In the genomic region with DNA sequence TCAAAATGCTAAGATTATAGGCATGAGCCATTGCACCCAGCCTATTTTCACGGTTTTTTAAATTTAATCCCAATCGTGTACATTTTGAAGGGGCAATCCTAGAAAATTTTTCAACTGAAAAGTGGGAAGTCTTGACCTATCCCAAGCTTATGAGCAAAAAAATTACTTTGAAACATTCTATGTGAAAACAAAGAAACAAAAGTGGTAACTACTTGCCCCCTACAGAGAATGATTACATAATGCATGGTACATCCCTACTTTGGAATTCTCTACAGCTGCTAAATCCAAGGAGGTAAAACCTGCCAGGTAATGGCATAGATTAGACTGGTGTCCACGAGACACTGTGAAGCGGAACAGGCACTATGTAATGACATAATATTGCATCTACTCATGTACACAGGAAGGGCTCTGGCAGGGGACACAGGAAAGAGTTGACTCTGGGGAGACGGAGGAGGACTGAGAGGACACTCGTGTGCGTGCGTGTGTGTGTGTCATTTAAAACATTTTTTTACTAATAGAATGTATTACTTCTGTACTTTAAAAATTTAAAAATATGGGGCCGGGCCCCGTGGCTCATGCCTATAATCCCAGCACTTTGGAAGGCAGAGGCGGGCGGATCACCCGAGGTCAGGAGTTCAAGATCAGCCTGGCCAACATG, we compare ENCODE assay signal across 25 cellular contexts. TPM values are rescaled to one million over a fixed set of nuclear protein-coding genes. Genes with fewer than 3 reads are reported as not detected.
"Had no signal": no experiment of that assay in that cellular context is flagged by ENCODE, and none has a peak within 500 bp of the region (broad histone marks: within the 10 kb centered on the region; RNA-seq: fewer than 3 reads in every experiment).

No MANE protein-coding gene starts in this region.

- H3K36me3 ChIP-seq: brain microvascular endothelial cell, cardiac muscle cell, Peyer's patch had no signal

- H3K36me3 Mint-ChIP-seq: activated CD4-positive, alpha-beta memory T cell treated with anti-CD3 and anti-CD28 coated beads for 36 hours; activated naive CD8-positive, alpha-beta T cell had no signal

- H3K27me3 Mint-ChIP-seq: activated naive CD8-positive, alpha-beta T cell had no signal

- ATAC-seq: activated T-helper 17 cell treated with anti-CD3 and anti-CD28 coated beads, Interleukin-2, amount 50 U/mL, for 72 hours had no signal

- H3K4me3 Mint-ChIP-seq: activated CD4-positive, alpha-beta memory T cell treated with anti-CD3 and anti-CD28 coated beads for 36 hours; activated CD4-positive, alpha-beta T cell treated with anti-CD3 and anti-CD28 coated beads, Interleukin-2, amount 10 ng/mL, durations not matched to agents 7 days and 5 days; activated naive CD4-positive, alpha-beta T cell treated with anti-CD3 and anti-CD28 coated beads for 36 hours; activated naive CD8-positive, alpha-beta T cell; activated T-helper 17 cell treated with anti-CD3 and anti-CD28 coated beads, Interleukin-2, amount 50 U/mL, for 72 hours had no signal

- H3K27ac Mint-ChIP-seq: activated CD4-positive, alpha-beta memory T cell treated with anti-CD3 and anti-CD28 coated beads for 36 hours; activated CD4-positive, alpha-beta T cell treated with anti-CD3 and anti-CD28 coated beads, Interleukin-2, amount 10 ng/mL, durations not matched to agents 7 days and 5 days; activated naive CD4-positive, alpha-beta T cell treated with anti-CD3 and anti-CD28 coated beads for 36 hours; activated naive CD8-positive, alpha-beta T cell had no signal

- H3K4me3 ChIP-seq: cardiac muscle cell, Peyer's patch had no signal

- H3K4me1 ChIP-seq: Peyer's patch had no signal

- H3K27me3 ChIP-seq: cardiac muscle cell, Peyer's patch had no signal

- H3K9me3 ChIP-seq: Peyer's patch had no signal

- H3K9me3 Mint-ChIP-seq: activated CD4-positive, alpha-beta memory T cell treated with anti-CD3 and anti-CD28 coated beads for 36 hours; activated CD4-positive, alpha-beta T cell treated with anti-CD3 and anti-CD28 coated beads, Interleukin-2, amount 10 ng/mL, durations not matched to agents 7 days and 5 days; activated naive CD4-positive, alpha-beta T cell treated with anti-CD3 and anti-CD28 coated beads for 36 hours; activated T-helper 17 cell treated with anti-CD3 and anti-CD28 coated beads, Interleukin-2, amount 50 U/mL, for 72 hours had no signal

- H3K27ac ChIP-seq: brain microvascular endothelial cell, cardiac muscle cell, Peyer's patch, RWPE1, VCaP had no signal

- DNase-seq: activated CD4-positive, alpha-beta memory T cell treated with anti-CD3 and anti-CD28 coated beads for 36 hours; activated CD4-positive, alpha-beta T cell treated with anti-CD3 and anti-CD28 coated beads, Interleukin-2, amount 10 ng/mL, durations not matched to agents 7 days and 5 days; activated CD4-positive, CD25-positive, alpha-beta regulatory T cell; activated CD8-positive, alpha-beta memory T cell treated with anti-CD3 and anti-CD28 coated beads for 24 hours; activated gamma-delta T cell; activated naive CD4-positive, alpha-beta T cell treated with anti-CD3 and anti-CD28 coated beads for 36 hours; activated T-cell treated with anti-CD3 and anti-CD28 coated beads, Interleukin-2, amount 50 U/mL, for 48 hours; brain microvascular endothelial cell; cerebellar nuclear complex; Kasumi-1; KBM-7; NCI-H1105 treated with DMSO at 0.1 percent for 48 hours; NCI-H1436 treated with DMSO at 0.1 percent for 48 hours; NCI-H187; NCI-H2081; NCI-H510A treated with DMSO at 0.1 percent for 48 hours; SHP77 treated with DMSO at 0.1 percent for 48 hours; T-helper 1 cell had no signal

RNA-seq across cellular contexts. Expression of gene ASGR2, which starts 15.7 kb away (rescaled TPM):
- total RNA-seq: activated CD4-positive, alpha-beta memory T cell treated with anti-CD3 and anti-CD28 coated beads for 36 hours; activated CD4-positive, alpha-beta T cell treated with anti-CD3 and anti-CD28 coated beads, Interleukin-2, amount 10 ng/mL, durations not matched to agents 7 days and 5 days; activated naive CD4-positive, alpha-beta T cell treated with anti-CD3 and anti-CD28 coated beads for 36 hours; activated T-helper 17 cell treated with anti-CD3 and anti-CD28 coated beads, Interleukin-2, amount 50 U/mL, for 72 hours; cardiac muscle cell; Peyer's patch; T-helper 2 cell treated with Interferon-gamma antibody and Interleukin-4, amounts not matched to agents 100 ng/mL and 5 ng/mL, for 36 hours had no signal

RNA-seq across cellular contexts. Expression of gene CLEC10A, which starts 18.9 kb away (rescaled TPM):
- total RNA-seq: activated CD4-positive, alpha-beta memory T cell treated with anti-CD3 and anti-CD28 coated beads for 36 hours; activated CD4-positive, alpha-beta T cell treated with anti-CD3 and anti-CD28 coated beads, Interleukin-2, amount 10 ng/mL, durations not matched to agents 7 days and 5 days; activated naive CD4-positive, alpha-beta T cell treated with anti-CD3 and anti-CD28 coated beads for 36 hours; activated T-helper 17 cell treated with anti-CD3 and anti-CD28 coated beads, Interleukin-2, amount 50 U/mL, for 72 hours; cardiac muscle cell; T-helper 2 cell treated with Interferon-gamma antibody and Interleukin-4, amounts not matched to agents 100 ng/mL and 5 ng/mL, for 36 hours had no signal
- polyA plus RNA-seq: cardiac muscle cell had no signal

RNA-seq across cellular contexts. Expression of gene SLC16A11, which starts 55.0 kb away (rescaled TPM):
- total RNA-seq: activated CD4-positive, alpha-beta T cell treated with anti-CD3 and anti-CD28 coated beads, Interleukin-2, amount 10 ng/mL, durations not matched to agents 7 days and 5 days had no signal
